8 cellular contexts compared by ENCODE assay signal in genomic region chr2:120175000-120175581, GRCh38. TPM values are rescaled to one million over a fixed set of nuclear protein-coding genes. Genes with fewer than 3 reads are reported as not detected.
DNase-seq lines count a peak whose midpoint lies in the region; ATAC-seq, FAIRE-seq and TF ChIP-seq lines count a peak whose summit lies in the region.

No MANE protein-coding gene starts in this region.

- no peak overlapping the region for H4K8ac ChIP-seq in H9 (replicated peaks; ENCODE audit: insufficient read length, low read depth, low read length)

- peak in 2 of 5 donors; percentile 44 to 49 for DNase-seq in CD8-positive, alpha-beta memory T cell
- DNase-seq in H9 (no peak), NCI-H748 (lab: John Stamatoyannopoulos, UW; ENCODE audit: unreplicated experiment) (peak; percentile 35), astrocyte (ENCODE audit: low read depth) (peak; percentile 32), hepatic stellate cell (ENCODE audit: low spot score) (peak; percentile 53), gastrocnemius medialis (no peak)

- CTCF ChIA-PET in CD8-positive, alpha-beta memory T cell (lab: Charles Lee): interaction anchor here (0.7 to 5.0 kb wide), 44 partner anchors 8 to 534 kb away, joined by 3 to 69 read pairs (median 4); partner anchors contain the start of genes PTPN4, RALB and TMEM177

- no peaks in the 10 kb centered on the region for H3K36me3 ChIP-seq in CD8-positive, alpha-beta memory T cell (ENCODE audit: insufficient read depth, low read length)
- H3K36me3 ChIP-seq in astrocyte (ENCODE audit: insufficient read depth, low read length): no peaks in the 10 kb centered on the region
- no peaks in the 10 kb centered on the region for H3K36me3 ChIP-seq in gastrocnemius medialis

- H3K4me3 Mint-ChIP-seq in CD8-positive, alpha-beta memory T cell: no peak overlapping the region
- H3K4me3 Mint-ChIP-seq in H9 (no peak overlapping the region), astrocyte (ENCODE audit: unreplicated experiment) (no peak overlapping the region)

- no CpG with 5 or more reads among the region's 6 CpGs for WGBS in H9 (ENCODE audit: extremely low coverage, insufficient read length, low lambda C conversion rate)

- no peak overlapping the region for H3K4me3 ChIP-seq in CD8-positive, alpha-beta memory T cell (ENCODE audit: low read length)
- H3K4me3 ChIP-seq in astrocyte (ENCODE audit: insufficient read depth, low read depth, low read length) (no peak overlapping the region), gastrocnemius medialis (no peak overlapping the region)

- H3K79me2 ChIP-seq in H9 (ENCODE audit: insufficient read depth, low read length): no peaks in the 10 kb centered on the region
- H3K79me2 ChIP-seq in astrocyte (ENCODE audit: insufficient read depth, low read length): no peaks in the 10 kb centered on the region

- peak overlapping the region in 6 of 8 donors; percentile 20 to 78 (median 62) for H3K27ac Mint-ChIP-seq in CD8-positive, alpha-beta memory T cell
- H3K27ac Mint-ChIP-seq in H9 (no peak overlapping the region), astrocyte (ENCODE audit: unreplicated experiment) (no peak overlapping the region)

- no peak for FAIRE-seq in astrocyte (lab: Jason Lieb, UNC)

- no peak overlapping the region for H3K4me2 ChIP-seq in H9 (ENCODE audit: insufficient read depth, insufficient read length, low read length)
- H3K4me2 ChIP-seq in astrocyte (ENCODE audit: low read length): peak overlapping the region; percentile 26

- H3K9me3 Mint-ChIP-seq in CD8-positive, alpha-beta memory T cell: no peaks in the 10 kb centered on the region
- no peaks in the 10 kb centered on the region for H3K9me3 Mint-ChIP-seq in H9
- no peaks in the 10 kb centered on the region for H3K9me3 Mint-ChIP-seq in astrocyte (ENCODE audit: unreplicated experiment)

- H4K20me1 ChIP-seq in H9 (ENCODE audit: control insufficient read depth, insufficient read depth, insufficient read length) (no peaks in the 10 kb centered on the region), astrocyte (ENCODE audit: insufficient read depth, low read length) (no peaks in the 10 kb centered on the region)

- no peak overlapping the region for H3K18ac ChIP-seq in H9 (ENCODE audit: insufficient read length, low read depth, low read length)

- H3K9ac ChIP-seq in H9 (ENCODE audit: extremely low read depth, insufficient read length, low read length): no peak overlapping the region
- no peak overlapping the region for H3K9ac ChIP-seq in astrocyte (ENCODE audit: low read length)

- H3K9me3 ChIP-seq in CD8-positive, alpha-beta memory T cell (ENCODE audit: low read length): no peaks in the 10 kb centered on the region
- H3K9me3 ChIP-seq in H9 (ENCODE audit: control insufficient read depth, low read depth, low read length) (no peaks in the 10 kb centered on the region), astrocyte (ENCODE audit: insufficient read depth, low read depth, low read length) (no peaks in the 10 kb centered on the region), gastrocnemius medialis (no peaks in the 10 kb centered on the region)

- H2AFZ ChIP-seq in H9 (ENCODE audit: low read length) (no peak overlapping the region), astrocyte (ENCODE audit: low read depth, low read length) (no peak overlapping the region)

- no peak overlapping the region for H3T11ph ChIP-seq in H9 (ENCODE audit: low read length)

- no peak for TF ChIP-seq POLR2A in gastrocnemius medialis (IDR thresholded peaks at IDR 0.05)

- intact Hi-C loops in gastrocnemius medialis (cut with DNase I; ENCODE audit: low total_unique reads): loop anchor here (1.0 to 2.0 kb wide), 3 partner anchors 66 to 472 kb away; no protein-coding TSS in a partner anchor

- no peak overlapping the region for H3K4ac ChIP-seq in H9 (ENCODE audit: low read depth, low read length)

- no peaks in the 10 kb centered on the region for H3K79me1 ChIP-seq in H9 (ENCODE audit: insufficient read depth, low read depth, low read length, poor library complexity, severe bottlenecking)

- H3K56ac ChIP-seq in H9 (ENCODE audit: insufficient read length, low read depth, low read length): no peak overlapping the region

- no peaks in the 10 kb centered on the region for H3K23me2 ChIP-seq in H9 (ENCODE audit: insufficient read length, low read depth, low read length, poor library complexity, severe bottlenecking)

- H4K5ac ChIP-seq in H9 (ENCODE audit: insufficient read length, low read depth, low read length): no peak overlapping the region

- H3K27ac ChIP-seq in CD8-positive, alpha-beta memory T cell (ENCODE audit: low read depth, low read length): no peak overlapping the region
- no peak overlapping the region for H3K27ac ChIP-seq in H9 (ENCODE audit: insufficient read length, low read depth, low read length)
- no peak overlapping the region for H3K27ac ChIP-seq in astrocyte (ENCODE audit: low read depth, low read length)
- no peak overlapping the region for H3K27ac ChIP-seq in gastrocnemius medialis

- H3K27me3 ChIP-seq in CD8-positive, alpha-beta memory T cell (ENCODE audit: insufficient read depth, low read length, poor library complexity, severe bottlenecking): no peaks in the 10 kb centered on the region
- H3K27me3 ChIP-seq in H9 (ENCODE audit: insufficient read depth, low read length) (no peaks in the 10 kb centered on the region), astrocyte (ENCODE audit: insufficient read depth, low read length) (no peaks in the 10 kb centered on the region), gastrocnemius medialis (no peaks in the 10 kb centered on the region)

- H3K4me1 Mint-ChIP-seq in CD8-positive, alpha-beta memory T cell: peaks cover 39 to 50% (median 47%) of the 10 kb centered on the region in 3 donors
- H3K4me1 Mint-ChIP-seq in H9: peaks cover 18 to 22% of the 10 kb centered on the region in 2 experiments
- peaks cover 2% of the 10 kb centered on the region for H3K4me1 Mint-ChIP-seq in astrocyte (ENCODE audit: low read depth, unreplicated experiment)

- peaks cover 50% of the 10 kb centered on the region for H3K4me1 ChIP-seq in CD8-positive, alpha-beta memory T cell (ENCODE audit: insufficient read depth, low read length)
- H3K4me1 ChIP-seq in H9 (ENCODE audit: insufficient read depth, low read length) (peaks cover 4% of the 10 kb centered on the region), astrocyte (ENCODE audit: insufficient read depth, low read length) (no peaks in the 10 kb centered on the region), gastrocnemius medialis (peaks cover 16 to 18% of the 10 kb centered on the region in 2 donors)

- no peak overlapping the region for H2BK15ac ChIP-seq in H9 (ENCODE audit: low read depth, low read length)

- TF ChIP-seq CTCF in H9 (conservative IDR thresholded peaks at IDR 0.05): peak; percentile 85
- TF ChIP-seq CTCF in astrocyte (IDR thresholded peaks at IDR 0.05; ENCODE audit: insufficient read depth, low read depth, low read length): peak; percentile 78
- peak; percentile 61 to 79 (median 71) for TF ChIP-seq CTCF in gastrocnemius medialis (IDR thresholded peaks at IDR 0.05 in 4 of 5, conservative IDR thresholded peaks at IDR 0.05 in 1 of 5)

- no peak overlapping the region for H3K23ac ChIP-seq in H9 (ENCODE audit: insufficient read length, low read depth, low read length)

- peaks cover 0 to 2% (median 0%) of the 10 kb centered on the region in 3 donors for H3K36me3 Mint-ChIP-seq in CD8-positive, alpha-beta memory T cell
- H3K36me3 Mint-ChIP-seq in H9 (ENCODE audit: insufficient read depth in 1 of 3, low read depth in 3 of 3) (peaks cover 0 to 5% (median 4%) of the 10 kb centered on the region in 3 experiments; a peak in 3 of 7 replicates), astrocyte (ENCODE audit: low read depth, unreplicated experiment) (peaks cover 5% of the 10 kb centered on the region)

- no peak overlapping the region for H3K14ac ChIP-seq in H9 (ENCODE audit: insufficient read depth, low read length)

- in situ Hi-C loops in gastrocnemius medialis (cut with MboI; ENCODE audit: low sequenced_read_pairs in 4 of 4): loop anchor here (5.0 to 25.0 kb wide), 6 partner anchors 60 to 470 kb away; partner anchors contain the start of gene PTPN4 (in 2 of the 4)

- ATAC-seq in gastrocnemius medialis (peak; percentile 34 to 38), GM21390 (IDR thresholded peaks at IDR 0.05; ENCODE audit: unreplicated experiment) (no peak), HG02938 (IDR thresholded peaks at IDR 0.05; ENCODE audit: unreplicated experiment) (no peak)

- H3K27me3 Mint-ChIP-seq in CD8-positive, alpha-beta memory T cell: no peaks in the 10 kb centered on the region
- H3K27me3 Mint-ChIP-seq in H9 (ENCODE audit: low read depth): no peaks in the 10 kb centered on the region
- no peaks in the 10 kb centered on the region for H3K27me3 Mint-ChIP-seq in astrocyte (ENCODE audit: low read depth, unreplicated experiment)

- H2BK12ac ChIP-seq in H9 (ENCODE audit: insufficient read length, low read depth, low read length): no peak overlapping the region

- no peak overlapping the region for H2BK120ac ChIP-seq in H9 (ENCODE audit: low read depth, low read length, poor library complexity, severe bottlenecking)

- no peak overlapping the region for H2BK20ac ChIP-seq in H9 (ENCODE audit: low read depth, low read length, poor library complexity, severe bottlenecking)

- H4K91ac ChIP-seq in H9 (ENCODE audit: insufficient read length, low read depth, low read length): no peak overlapping the region

- POLR2A ChIA-PET in CD8-positive, alpha-beta memory T cell (lab: Charles Lee): interaction anchor here (0.7 to 2.4 kb wide), 5 partner anchors 162 to 497 kb away, joined by 3 to 15 read pairs (median 5); partner anchors contain the start of genes EPB41L5, PTPN4 and TMEM177

- H2BK5ac ChIP-seq in H9 (ENCODE audit: insufficient read length, low read length): no peak overlapping the region

- H2AK5ac ChIP-seq in H9 (ENCODE audit: insufficient read length, low read length): no peak overlapping the region

RNA-seq across cellular contexts. Expression of gene TMEM185B, which starts 48.1 kb away (rescaled TPM):
- 10 to 100 TPM; 32.3 to 33.5 TPM for total RNA-seq in CD8-positive, alpha-beta memory T cell
- 22.9 TPM for polyA plus RNA-seq in CD8-positive, alpha-beta memory T cell
- total RNA-seq in H9 (2021): 28.4 and 29.0 TPM in 2 replicates
- total RNA-seq in astrocyte: 27.9 and 30.8 TPM in 2 replicates
- 10 to 100 TPM; 10.8 to 23.5 (median 15.4) TPM for total RNA-seq in gastrocnemius medialis

Comparison
In these comparisons a context has a peak if more than half of its experiments do, and no peak if none do; other contexts are left out.
1. DNase-seq: peak in NCI-H748 (single experiment), astrocyte (single experiment) and hepatic stellate cell (single experiment); none in H9 (single experiment) and gastrocnemius medialis (0 of 2).
2. H3K27ac Mint-ChIP-seq: peak in CD8-positive, alpha-beta memory T cell (6 of 8); none in H9 (0 of 3) and astrocyte (single experiment).
3. ATAC-seq: peak in gastrocnemius medialis (2 of 2); none in GM21390 (single experiment) and HG02938 (single experiment).
4. Peak in every context shown above with its lines, with median percentiles within 50 percentile points of each other: CTCF ChIP-seq.